In genomic region chr2:154924531-154924930, GRCh38 we compare ENCODE assay signal across 16 cellular contexts.
A peak's percentile ranks its signal among the peaks of the same experiment; 100 is the strongest.
DNase-seq lines count a peak whose midpoint lies in the region; ATAC-seq and TF ChIP-seq lines count a peak whose summit lies in the region.
"Had no signal": no experiment of that assay in that cellular context is flagged by ENCODE, and none has a peak within 500 bp of the region (broad histone marks: within the 10 kb centered on the region; RNA-seq: fewer than 3 reads in every experiment).

No MANE protein-coding gene starts in this region.

- H3K36me3 Mint-ChIP-seq in chondrocyte (ENCODE audit: low read depth) = no peaks in the 10 kb centered on the region
- H3K36me3 Mint-ChIP-seq: CD14-positive monocyte; CD8-positive, alpha-beta memory T cell had no signal

- H3K4me3 ChIP-seq in gastrocnemius medialis = no peak overlapping the region
- H3K4me3 ChIP-seq: HAP-1 had no signal

- no peak for TF ChIP-seq POLR2A in gastrocnemius medialis (IDR thresholded peaks at IDR 0.05)

- H3K9me3 Mint-ChIP-seq in chondrocyte (ENCODE audit: low read depth) = no peaks in the 10 kb centered on the region
- H3K9me3 Mint-ChIP-seq: CD14-positive monocyte; CD4-positive, alpha-beta T cell had no signal

- DNase-seq in NCI-H82 (lab: John Stamatoyannopoulos, UW) = peak; percentile 21
- no peak for DNase-seq in NCI-H82 treated with DMSO at 0.1 percent for 48 hours (lab: John Stamatoyannopoulos, UW; ENCODE audit: unreplicated experiment)
- DNase-seq in NCI-H69 (lab: John Stamatoyannopoulos, UW) = peak; percentile 8
- peak; percentile 59 for DNase-seq in chondrocyte (ENCODE audit: low spot score)
- DNase-seq in gastrocnemius medialis = no peak
- DNase-seq in NCI-H446 treated with DMSO at 0.1 percent for 48 hours (lab: John Stamatoyannopoulos, UW) = no peak
- DNase-seq: CD4-positive, alpha-beta T cell; CD8-positive, alpha-beta memory T cell; DMS 273 treated with DMSO at 0.1 percent for 48 hours; DMS79; GF-D8; GOT3; HFFc6 had no signal

- no peaks in the 10 kb centered on the region for H3K4me1 ChIP-seq in gastrocnemius medialis
- H3K4me1 ChIP-seq: HAP-1 had no signal

- no peaks in the 10 kb centered on the region for H3K9me3 ChIP-seq in gastrocnemius medialis
- H3K9me3 ChIP-seq: HAP-1 had no signal

- no peaks in the 10 kb centered on the region for H3K4me1 Mint-ChIP-seq in chondrocyte (ENCODE audit: low read depth)
- H3K4me1 Mint-ChIP-seq: CD14-positive monocyte; CD8-positive, alpha-beta memory T cell had no signal

- H3K27me3 ChIP-seq in gastrocnemius medialis = no peaks in the 10 kb centered on the region

- no peak for TF ChIP-seq CTCF in chondrocyte (IDR thresholded peaks at IDR 0.05)
- TF ChIP-seq CTCF in gastrocnemius medialis (IDR thresholded peaks at IDR 0.05 in 4 of 5, conservative IDR thresholded peaks at IDR 0.05 in 1 of 5) = no peak

- H3K27me3 Mint-ChIP-seq in chondrocyte (ENCODE audit: low read depth) = peaks cover 4% of the 10 kb centered on the region
- H3K27me3 Mint-ChIP-seq: CD4-positive, alpha-beta T cell; CD8-positive, alpha-beta memory T cell had no signal

- no peak overlapping the region for H3K27ac Mint-ChIP-seq in chondrocyte (ENCODE audit: unreplicated experiment)
- H3K27ac Mint-ChIP-seq: CD14-positive monocyte; CD4-positive, alpha-beta T cell; CD8-positive, alpha-beta memory T cell; HFFc6 had no signal

- no peak overlapping the region for H3K27ac ChIP-seq in gastrocnemius medialis

- no peaks in the 10 kb centered on the region for H3K36me3 ChIP-seq in gastrocnemius medialis
- H3K36me3 ChIP-seq: HAP-1 had no signal

- in situ Hi-C loops in gastrocnemius medialis (cut with MboI; ENCODE audit: low sequenced_read_pairs in 4 of 4) = no loop called here

- intact Hi-C loops in gastrocnemius medialis (cut with DNase I; ENCODE audit: low total_unique reads) = no loop called here

- H3K4me3 Mint-ChIP-seq in chondrocyte (ENCODE audit: unreplicated experiment) = no peak overlapping the region
- H3K4me3 Mint-ChIP-seq: CD14-positive monocyte; CD4-positive, alpha-beta T cell; CD8-positive, alpha-beta memory T cell; HFFc6 had no signal

- ATAC-seq in gastrocnemius medialis (no peak), GM21528 (IDR thresholded peaks at IDR 0.05; ENCODE audit: low FRiP score, unreplicated experiment) (no peak)

Comparison
In these comparisons a context has a peak if more than half of its experiments do, and no peak if none do; other contexts are left out.
1. DNase-seq: peak in NCI-H82 (single experiment), NCI-H69 (single experiment) and chondrocyte (single experiment); none in NCI-H82 treated with DMSO at 0.1 percent for 48 hours (single experiment), gastrocnemius medialis (0 of 2) and NCI-H446 treated with DMSO at 0.1 percent for 48 hours (single experiment).